In the genomic region with DNA sequence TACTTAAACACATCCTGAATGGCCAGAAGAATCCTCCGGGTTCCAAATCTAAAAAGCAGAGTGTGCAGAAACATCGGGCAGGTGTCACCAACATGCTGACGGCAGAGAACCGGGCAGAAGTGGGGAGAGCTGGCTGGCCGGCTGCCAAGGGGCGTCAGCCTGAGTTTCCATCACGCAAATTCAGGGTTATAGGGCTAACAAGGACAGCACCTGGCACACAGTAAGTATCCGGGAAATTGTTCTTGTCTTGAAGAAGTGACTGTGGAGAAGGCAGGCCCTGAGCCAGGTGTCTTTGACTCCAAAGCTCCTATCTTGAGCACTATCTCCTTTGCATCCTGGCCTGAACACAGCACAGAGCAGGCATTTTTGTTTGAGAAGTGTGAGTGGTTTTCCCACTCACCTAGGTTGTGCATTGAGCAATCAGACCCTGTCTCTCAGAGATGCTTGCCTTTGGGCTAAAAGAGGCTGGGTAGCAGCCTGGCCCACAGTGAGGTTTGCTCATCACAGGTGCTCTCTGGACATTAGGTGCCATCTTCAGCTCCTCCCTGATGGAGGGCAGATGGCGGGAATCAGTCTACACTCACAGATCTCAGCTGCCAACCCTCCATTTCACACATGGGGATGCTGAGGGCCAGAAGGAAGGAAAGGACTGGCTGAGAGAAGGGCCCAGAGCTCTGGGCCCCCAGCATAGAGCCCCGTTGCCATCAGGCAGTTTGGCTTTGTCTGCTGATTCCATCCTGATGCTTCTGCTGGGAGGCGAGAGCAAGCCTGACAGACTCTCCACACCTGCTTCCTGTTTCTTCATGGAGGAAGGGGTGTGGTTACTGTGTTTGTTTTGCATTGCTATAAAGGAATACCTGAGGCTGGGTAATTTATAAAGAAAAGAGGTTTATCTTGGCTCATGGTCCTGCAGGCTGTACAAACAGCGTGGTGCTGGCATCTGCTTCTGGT, we compare ENCODE assay signal across 10 cellular contexts. TPM values are rescaled to one million over a fixed set of nuclear protein-coding genes. Genes with fewer than 3 reads are reported as not detected.
DNase-seq lines count a peak whose midpoint lies in the region; ATAC-seq, FAIRE-seq and TF ChIP-seq lines count a peak whose summit lies in the region.
"Had no signal": no experiment of that assay in that cellular context is flagged by ENCODE, and none has a peak within 500 bp of the region (broad histone marks: within the 10 kb centered on the region; RNA-seq: fewer than 3 reads in every experiment).

No MANE protein-coding gene starts in this region.

- CTCF ChIA-PET in CD4-positive, alpha-beta memory T cell (lab: Charles Lee; ENCODE audit: partially characterized antibody) = interaction anchor here (1.0 to 2.0 kb wide), 3 partner anchors 17 to 140 kb away, joined by 3 to 6 read pairs (median 4); no protein-coding TSS in a partner anchor

- H3K4me3 ChIP-seq in CD4-positive, alpha-beta memory T cell (ENCODE audit: low read length in 2 of 2) = no peak overlapping the region
- H3K4me3 ChIP-seq in Peyer's patch = no peak overlapping the region

- no peak for ATAC-seq in GM18909 (IDR thresholded peaks at IDR 0.05; ENCODE audit: poor library complexity, unreplicated experiment)
- ATAC-seq in GM21360 (IDR thresholded peaks at IDR 0.05; ENCODE audit: unreplicated experiment) = no peak

- FAIRE-seq in RCC 7860 (lab: Jason Lieb, UNC) = no peak

- no peak for TF ChIP-seq CTCF in Peyer's patch (IDR thresholded peaks at IDR 0.05)

- no peaks in the 10 kb centered on the region for H3K36me3 ChIP-seq in CD4-positive, alpha-beta memory T cell (ENCODE audit: insufficient read depth, low read length)
- no peaks in the 10 kb centered on the region for H3K36me3 ChIP-seq in Peyer's patch

- peak overlapping the region; percentile 16 for H3K27ac ChIP-seq in CD4-positive, alpha-beta memory T cell (ENCODE audit: low read depth, low read length)
- H3K27ac ChIP-seq in Peyer's patch = peak overlapping the region in 3 of 4 donors; percentile 20 to 50 (median 35)
- H3K27ac ChIP-seq: epithelial cell of prostate had no signal

- peaks cover 19 to 43% (median 25%) of the 10 kb centered on the region in 4 donors for H3K4me1 Mint-ChIP-seq in CD4-positive, alpha-beta memory T cell
- H3K4me1 Mint-ChIP-seq in IgD-negative memory B cell = peaks cover 37 to 51% (median 50%) of the 10 kb centered on the region in 3 donors

- peak; percentile 23 to 50 (median 24) for DNase-seq in CD4-positive, alpha-beta memory T cell
- DNase-seq in Peyer's patch (peak; percentile 61 to 83 (median 68)), dermis blood vessel endothelial cell (peak; percentile 31), GOT3 (lab: John Stamatoyannopoulos, UW) (no peak), RCC 7860 (ENCODE audit: low spot score) (no peak)
- DNase-seq: mammary epithelial cell had no signal

- intact Hi-C loops in CD4-positive, alpha-beta memory T cell (cut with micrococcal nuclease) = loop anchor here (5.0 kb wide), 1 partner anchor 55 kb away; the partner anchor contains the start of gene WHRN

- H3K27me3 ChIP-seq in CD4-positive, alpha-beta memory T cell (ENCODE audit: insufficient read depth, low read length) = no peaks in the 10 kb centered on the region
- H3K27me3 ChIP-seq in Peyer's patch = no peaks in the 10 kb centered on the region

- H3K27me3 Mint-ChIP-seq in CD4-positive, alpha-beta memory T cell = peaks cover 0 to 2% of the 10 kb centered on the region in 2 donors
- H3K27me3 Mint-ChIP-seq in IgD-negative memory B cell = peaks cover 3% of the 10 kb centered on the region

- H3K4me1 ChIP-seq in CD4-positive, alpha-beta memory T cell (ENCODE audit: insufficient read depth, low read length) = peaks cover 27% of the 10 kb centered on the region
- H3K4me1 ChIP-seq in Peyer's patch = peaks cover 0 to 5% (median 0%) of the 10 kb centered on the region in 4 donors

- H3K27ac Mint-ChIP-seq in CD4-positive, alpha-beta memory T cell = peak overlapping the region; percentile 63 to 94 (median 86)
- H3K27ac Mint-ChIP-seq in IgD-negative memory B cell = peak overlapping the region; percentile 73 to 99 (median 96)

- TF ChIP-seq POLR2A in Peyer's patch (IDR thresholded peaks at IDR 0.05) = no peak

- POLR2A ChIA-PET in CD4-positive, alpha-beta memory T cell (lab: Charles Lee; ENCODE audit: partially characterized antibody) = interaction anchor here (1.1 to 1.5 kb wide), 2 partner anchors 47 to 52 kb away, joined by 3 to 4 read pairs; no protein-coding TSS in a partner anchor

- peaks cover 0 to 8% of the 10 kb centered on the region in 2 donors for H3K36me3 Mint-ChIP-seq in CD4-positive, alpha-beta memory T cell
- H3K36me3 Mint-ChIP-seq in IgD-negative memory B cell = peaks cover 3% of the 10 kb centered on the region

- no peaks in the 10 kb centered on the region for H3K9me3 ChIP-seq in CD4-positive, alpha-beta memory T cell (ENCODE audit: control insufficient read depth in 1 of 2, low read length in 2 of 2)
- H3K9me3 ChIP-seq in Peyer's patch = no peaks in the 10 kb centered on the region

- peaks cover 0 to 14% (median 6%) of the 10 kb centered on the region in 8 donors for H3K9me3 Mint-ChIP-seq in CD4-positive, alpha-beta memory T cell
- peaks cover 0 to 8% (median 3%) of the 10 kb centered on the region in 3 donors for H3K9me3 Mint-ChIP-seq in IgD-negative memory B cell

- peak overlapping the region in 7 of 8 donors; percentile 28 to 80 (median 62) for H3K4me3 Mint-ChIP-seq in CD4-positive, alpha-beta memory T cell
- peak overlapping the region; percentile 34 to 94 (median 73) for H3K4me3 Mint-ChIP-seq in IgD-negative memory B cell

RNA-seq across cellular contexts. Expression of gene WHRN, which starts 52.8 kb away (rescaled TPM):
- total RNA-seq in CD4-positive, alpha-beta memory T cell = 10 to 100 TPM in 1 of 2 experiments, 1 to 10 TPM in 1; 8.4 to 10.1 TPM
- polyA plus RNA-seq in CD4-positive, alpha-beta memory T cell = 1 to 10 TPM in 1 of 2 donors, under 1 TPM in 1; 0.24 to 1.5 TPM
- 0.89 TPM for polyA plus RNA-seq in IgD-negative memory B cell
- total RNA-seq in Peyer's patch = 10 to 100 TPM; 10.7 to 35.5 (median 15.3) TPM
- total RNA-seq in dermis blood vessel endothelial cell = 0.09 and 0.17 TPM in 2 replicates

Comparison
In these comparisons a context has a peak if more than half of its experiments do, and no peak if none do; other contexts are left out.
1. DNase-seq: peak in CD4-positive, alpha-beta memory T cell (5 of 5), Peyer's patch (3 of 3) and dermis blood vessel endothelial cell (single experiment); none in GOT3 (single experiment) and RCC 7860 (single experiment).